Comparison of ENCODE assay signal across 2 cellular contexts in the genomic region with DNA sequence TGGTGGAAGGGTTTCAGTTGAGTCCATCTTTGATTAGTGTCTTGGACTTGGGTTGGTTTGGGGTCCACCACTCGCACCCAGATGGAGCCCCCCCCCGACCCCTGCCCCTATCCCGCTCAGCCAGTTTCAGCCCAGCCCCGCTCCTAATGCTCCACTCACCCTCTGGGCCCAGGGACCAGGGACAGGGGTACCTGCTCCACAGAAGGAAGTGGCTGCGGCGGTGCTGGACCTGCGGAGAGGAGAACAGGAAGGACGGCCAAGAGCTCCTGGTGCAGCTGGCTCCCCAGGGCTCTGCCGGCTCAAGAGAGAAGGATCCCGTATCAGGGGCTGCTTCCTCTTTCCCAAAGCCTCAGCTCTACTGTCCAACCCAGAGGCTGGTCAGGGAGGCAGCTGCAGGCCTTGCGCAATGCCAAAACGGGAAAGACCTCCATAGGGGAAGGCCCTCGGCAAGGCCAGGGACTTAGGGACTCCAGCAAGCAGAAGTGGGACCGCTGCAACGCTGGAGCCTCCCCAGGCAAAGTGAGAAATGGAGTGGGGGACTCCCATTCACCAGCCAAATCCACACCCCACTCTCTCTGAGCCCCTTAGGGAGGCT.
TF ChIP-seq lines count a peak whose summit lies in the region.

A gene (minus strand): TSS at position 322 of the 595 bp plus-strand sequence. CDS start 5,472 bp downstream, outside the sequence.

TF ChIP-seq in Ishikawa, 13 proteins besides CTCF, POLR2A, EP300 and RAD21 (continued from another document):
- TF ChIP-seq CEBPB (IDR thresholded peaks at IDR 0.05): 0 out of 2 replicates have a peak, but pooled peaks have one; percentile 29
TF ChIP-seq in Ishikawa: peak in this region for 1.

TF ChIP-seq in K562, 482 proteins besides CTCF, POLR2A, EP300 and RAD21:
- TF ChIP-seq, protein P1, sequence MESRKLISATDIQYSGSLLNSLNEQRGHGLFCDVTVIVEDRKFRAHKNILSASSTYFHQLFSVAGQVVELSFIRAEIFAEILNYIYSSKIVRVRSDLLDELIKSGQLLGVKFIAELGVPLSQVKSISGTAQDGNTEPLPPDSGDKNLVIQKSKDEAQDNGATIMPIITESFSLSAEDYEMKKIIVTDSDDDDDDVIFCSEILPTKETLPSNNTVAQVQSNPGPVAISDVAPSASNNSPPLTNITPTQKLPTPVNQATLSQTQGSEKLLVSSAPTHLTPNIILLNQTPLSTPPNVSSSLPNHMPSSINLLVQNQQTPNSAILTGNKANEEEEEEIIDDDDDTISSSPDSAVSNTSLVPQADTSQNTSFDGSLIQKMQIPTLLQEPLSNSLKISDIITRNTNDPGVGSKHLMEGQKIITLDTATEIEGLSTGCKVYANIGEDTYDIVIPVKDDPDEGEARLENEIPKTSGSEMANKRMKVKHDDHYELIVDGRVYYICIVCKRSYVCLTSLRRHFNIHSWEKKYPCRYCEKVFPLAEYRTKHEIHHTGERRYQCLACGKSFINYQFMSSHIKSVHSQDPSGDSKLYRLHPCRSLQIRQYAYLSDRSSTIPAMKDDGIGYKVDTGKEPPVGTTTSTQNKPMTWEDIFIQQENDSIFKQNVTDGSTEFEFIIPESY (CRISPR knock-in tag; IDR thresholded peaks at IDR 0.05): no peak
- TF ChIP-seq, protein P2, sequence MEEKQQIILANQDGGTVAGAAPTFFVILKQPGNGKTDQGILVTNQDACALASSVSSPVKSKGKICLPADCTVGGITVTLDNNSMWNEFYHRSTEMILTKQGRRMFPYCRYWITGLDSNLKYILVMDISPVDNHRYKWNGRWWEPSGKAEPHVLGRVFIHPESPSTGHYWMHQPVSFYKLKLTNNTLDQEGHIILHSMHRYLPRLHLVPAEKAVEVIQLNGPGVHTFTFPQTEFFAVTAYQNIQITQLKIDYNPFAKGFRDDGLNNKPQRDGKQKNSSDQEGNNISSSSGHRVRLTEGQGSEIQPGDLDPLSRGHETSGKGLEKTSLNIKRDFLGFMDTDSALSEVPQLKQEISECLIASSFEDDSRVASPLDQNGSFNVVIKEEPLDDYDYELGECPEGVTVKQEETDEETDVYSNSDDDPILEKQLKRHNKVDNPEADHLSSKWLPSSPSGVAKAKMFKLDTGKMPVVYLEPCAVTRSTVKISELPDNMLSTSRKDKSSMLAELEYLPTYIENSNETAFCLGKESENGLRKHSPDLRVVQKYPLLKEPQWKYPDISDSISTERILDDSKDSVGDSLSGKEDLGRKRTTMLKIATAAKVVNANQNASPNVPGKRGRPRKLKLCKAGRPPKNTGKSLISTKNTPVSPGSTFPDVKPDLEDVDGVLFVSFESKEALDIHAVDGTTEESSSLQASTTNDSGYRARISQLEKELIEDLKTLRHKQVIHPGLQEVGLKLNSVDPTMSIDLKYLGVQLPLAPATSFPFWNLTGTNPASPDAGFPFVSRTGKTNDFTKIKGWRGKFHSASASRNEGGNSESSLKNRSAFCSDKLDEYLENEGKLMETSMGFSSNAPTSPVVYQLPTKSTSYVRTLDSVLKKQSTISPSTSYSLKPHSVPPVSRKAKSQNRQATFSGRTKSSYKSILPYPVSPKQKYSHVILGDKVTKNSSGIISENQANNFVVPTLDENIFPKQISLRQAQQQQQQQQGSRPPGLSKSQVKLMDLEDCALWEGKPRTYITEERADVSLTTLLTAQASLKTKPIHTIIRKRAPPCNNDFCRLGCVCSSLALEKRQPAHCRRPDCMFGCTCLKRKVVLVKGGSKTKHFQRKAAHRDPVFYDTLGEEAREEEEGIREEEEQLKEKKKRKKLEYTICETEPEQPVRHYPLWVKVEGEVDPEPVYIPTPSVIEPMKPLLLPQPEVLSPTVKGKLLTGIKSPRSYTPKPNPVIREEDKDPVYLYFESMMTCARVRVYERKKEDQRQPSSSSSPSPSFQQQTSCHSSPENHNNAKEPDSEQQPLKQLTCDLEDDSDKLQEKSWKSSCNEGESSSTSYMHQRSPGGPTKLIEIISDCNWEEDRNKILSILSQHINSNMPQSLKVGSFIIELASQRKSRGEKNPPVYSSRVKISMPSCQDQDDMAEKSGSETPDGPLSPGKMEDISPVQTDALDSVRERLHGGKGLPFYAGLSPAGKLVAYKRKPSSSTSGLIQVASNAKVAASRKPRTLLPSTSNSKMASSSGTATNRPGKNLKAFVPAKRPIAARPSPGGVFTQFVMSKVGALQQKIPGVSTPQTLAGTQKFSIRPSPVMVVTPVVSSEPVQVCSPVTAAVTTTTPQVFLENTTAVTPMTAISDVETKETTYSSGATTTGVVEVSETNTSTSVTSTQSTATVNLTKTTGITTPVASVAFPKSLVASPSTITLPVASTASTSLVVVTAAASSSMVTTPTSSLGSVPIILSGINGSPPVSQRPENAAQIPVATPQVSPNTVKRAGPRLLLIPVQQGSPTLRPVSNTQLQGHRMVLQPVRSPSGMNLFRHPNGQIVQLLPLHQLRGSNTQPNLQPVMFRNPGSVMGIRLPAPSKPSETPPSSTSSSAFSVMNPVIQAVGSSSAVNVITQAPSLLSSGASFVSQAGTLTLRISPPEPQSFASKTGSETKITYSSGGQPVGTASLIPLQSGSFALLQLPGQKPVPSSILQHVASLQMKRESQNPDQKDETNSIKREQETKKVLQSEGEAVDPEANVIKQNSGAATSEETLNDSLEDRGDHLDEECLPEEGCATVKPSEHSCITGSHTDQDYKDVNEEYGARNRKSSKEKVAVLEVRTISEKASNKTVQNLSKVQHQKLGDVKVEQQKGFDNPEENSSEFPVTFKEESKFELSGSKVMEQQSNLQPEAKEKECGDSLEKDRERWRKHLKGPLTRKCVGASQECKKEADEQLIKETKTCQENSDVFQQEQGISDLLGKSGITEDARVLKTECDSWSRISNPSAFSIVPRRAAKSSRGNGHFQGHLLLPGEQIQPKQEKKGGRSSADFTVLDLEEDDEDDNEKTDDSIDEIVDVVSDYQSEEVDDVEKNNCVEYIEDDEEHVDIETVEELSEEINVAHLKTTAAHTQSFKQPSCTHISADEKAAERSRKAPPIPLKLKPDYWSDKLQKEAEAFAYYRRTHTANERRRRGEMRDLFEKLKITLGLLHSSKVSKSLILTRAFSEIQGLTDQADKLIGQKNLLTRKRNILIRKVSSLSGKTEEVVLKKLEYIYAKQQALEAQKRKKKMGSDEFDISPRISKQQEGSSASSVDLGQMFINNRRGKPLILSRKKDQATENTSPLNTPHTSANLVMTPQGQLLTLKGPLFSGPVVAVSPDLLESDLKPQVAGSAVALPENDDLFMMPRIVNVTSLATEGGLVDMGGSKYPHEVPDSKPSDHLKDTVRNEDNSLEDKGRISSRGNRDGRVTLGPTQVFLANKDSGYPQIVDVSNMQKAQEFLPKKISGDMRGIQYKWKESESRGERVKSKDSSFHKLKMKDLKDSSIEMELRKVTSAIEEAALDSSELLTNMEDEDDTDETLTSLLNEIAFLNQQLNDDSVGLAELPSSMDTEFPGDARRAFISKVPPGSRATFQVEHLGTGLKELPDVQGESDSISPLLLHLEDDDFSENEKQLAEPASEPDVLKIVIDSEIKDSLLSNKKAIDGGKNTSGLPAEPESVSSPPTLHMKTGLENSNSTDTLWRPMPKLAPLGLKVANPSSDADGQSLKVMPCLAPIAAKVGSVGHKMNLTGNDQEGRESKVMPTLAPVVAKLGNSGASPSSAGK (IDR thresholded peaks at IDR 0.05): no peak
- no peak for TF ChIP-seq ZNF584 (CRISPR knock-in tag; IDR thresholded peaks at IDR 0.05; ENCODE audit: low read depth)
- no peak for TF ChIP-seq PTTG1 (tag; IDR thresholded peaks at IDR 0.05; ENCODE audit: low read depth)
- no peak for TF ChIP-seq PHF21A (IDR thresholded peaks at IDR 0.05; ENCODE audit: borderline replicate concordance, low read depth)
- TF ChIP-seq NBN (IDR thresholded peaks at IDR 0.05; ENCODE audit: low read depth): no peak
- TF ChIP-seq CEBPG (CRISPR knock-in tag; IDR thresholded peaks at IDR 0.05): peak; percentile 76
- peak in 1 of 2 experiments; percentile 47; a peak in 2 of 4 replicates for TF ChIP-seq CEBPG (tag; conservative IDR thresholded peaks at IDR 0.05 in 1 of 2, IDR thresholded peaks at IDR 0.05 in 1 of 2)
- no peak for TF ChIP-seq FOXK1 (CRISPR knock-in tag; IDR thresholded peaks at IDR 0.05; ENCODE audit: borderline replicate concordance)
- no peak for TF ChIP-seq RBM15 (IDR thresholded peaks at IDR 0.05; ENCODE audit: insufficient read depth, low read length)
- TF ChIP-seq ILK (tag; IDR thresholded peaks at IDR 0.05; ENCODE audit: borderline replicate concordance, low read depth): no peak
- no peak for TF ChIP-seq SIN3A (IDR thresholded peaks at IDR 0.05; ENCODE audit: borderline replicate concordance in 2 of 2, control insufficient read depth in 1 of 2, low read depth in 2 of 2, low read length in 2 of 2)
- peak; percentile 79 for TF ChIP-seq CEBPB (tag; IDR thresholded peaks at IDR 0.05)
- TF ChIP-seq NCOA1 (IDR thresholded peaks at IDR 0.05; ENCODE audit: low read depth): no peak
- no peak for TF ChIP-seq TOE1 (IDR thresholded peaks at IDR 0.05; ENCODE audit: borderline replicate concordance)
- no peak for TF ChIP-seq TOE1 (CRISPR knock-in tag; IDR thresholded peaks at IDR 0.05; ENCODE audit: borderline replicate concordance, low read depth)
